In the genomic region with DNA sequence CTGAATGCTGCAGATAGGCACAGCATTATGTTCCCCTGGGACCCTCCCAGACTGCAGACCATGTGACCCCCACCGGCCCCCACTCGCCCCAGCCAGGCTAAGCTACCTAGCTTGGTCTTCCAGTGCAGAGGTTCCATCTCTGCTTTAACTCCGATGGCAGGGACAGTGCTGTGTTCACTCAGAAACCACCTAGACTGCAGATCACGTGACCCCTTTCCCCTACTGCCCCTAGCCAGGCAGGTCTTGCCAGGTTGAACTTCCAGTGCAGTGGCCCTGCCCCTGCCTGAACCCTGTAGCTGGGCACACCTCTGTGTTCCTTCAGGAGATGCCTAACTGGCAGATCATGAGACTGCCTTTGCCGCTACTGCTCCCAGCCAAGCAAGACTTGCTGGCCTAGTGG, we compare ENCODE assay signal across 2 cellular contexts.
TF ChIP-seq lines count a peak whose summit lies in the region.

No MANE protein-coding gene starts in this region.

TF ChIP-seq in A549, 52 proteins besides CTCF, POLR2A, EP300 and RAD21:
- TF ChIP-seq, protein P1, sequence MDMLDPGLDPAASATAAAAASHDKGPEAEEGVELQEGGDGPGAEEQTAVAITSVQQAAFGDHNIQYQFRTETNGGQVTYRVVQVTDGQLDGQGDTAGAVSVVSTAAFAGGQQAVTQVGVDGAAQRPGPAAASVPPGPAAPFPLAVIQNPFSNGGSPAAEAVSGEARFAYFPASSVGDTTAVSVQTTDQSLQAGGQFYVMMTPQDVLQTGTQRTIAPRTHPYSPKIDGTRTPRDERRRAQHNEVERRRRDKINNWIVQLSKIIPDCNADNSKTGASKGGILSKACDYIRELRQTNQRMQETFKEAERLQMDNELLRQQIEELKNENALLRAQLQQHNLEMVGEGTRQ (IDR thresholded peaks at IDR 0.05) = peak; percentile 29; the same call in 1 of the 2 replicates
- no peak for TF ChIP-seq ZNF302 (CRISPR knock-in tag; IDR thresholded peaks at IDR 0.05)

TF ChIP-seq in H1, 55 proteins besides CTCF, POLR2A, EP300 and RAD21:
- TF ChIP-seq CREB1 (IDR thresholded peaks at IDR 0.05) (no peak), CHD2 (IDR thresholded peaks at IDR 0.05; ENCODE audit: low read length) (no peak), FOSL1 (IDR thresholded peaks at IDR 0.05; ENCODE audit: insufficient read depth, low read depth, low read length) (no peak), TCF12 (IDR thresholded peaks at IDR 0.05; ENCODE audit: low read depth, low read length) (no peak), SUZ12 (IDR thresholded peaks at IDR 0.05; ENCODE audit: low read length) (no peak), SIN3A (conservative IDR thresholded peaks at IDR 0.05 in 1 of 2, IDR thresholded peaks at IDR 0.05 in 1 of 2; ENCODE audit: low read depth in 1 of 2, low read length in 2 of 2) (no peak), SP4 (IDR thresholded peaks at IDR 0.05; ENCODE audit: low read length) (no peak), KDM1A (IDR thresholded peaks at IDR 0.05; ENCODE audit: borderline replicate concordance, low read length) (no peak), ASH2L (IDR thresholded peaks at IDR 0.05; ENCODE audit: low read length) (no peak), KDM5A (IDR thresholded peaks at IDR 0.05; ENCODE audit: low read length) (no peak), SIX5 (IDR thresholded peaks at IDR 0.05; ENCODE audit: low read depth, low read length) (no peak), SRF (IDR thresholded peaks at IDR 0.05; ENCODE audit: low read depth, low read length) (no peak), YY1 (IDR thresholded peaks at IDR 0.05; ENCODE audit: low read depth, low read length) (no peak)
